Comparison of ENCODE assay signal across 8 cellular contexts in the genomic region with DNA sequence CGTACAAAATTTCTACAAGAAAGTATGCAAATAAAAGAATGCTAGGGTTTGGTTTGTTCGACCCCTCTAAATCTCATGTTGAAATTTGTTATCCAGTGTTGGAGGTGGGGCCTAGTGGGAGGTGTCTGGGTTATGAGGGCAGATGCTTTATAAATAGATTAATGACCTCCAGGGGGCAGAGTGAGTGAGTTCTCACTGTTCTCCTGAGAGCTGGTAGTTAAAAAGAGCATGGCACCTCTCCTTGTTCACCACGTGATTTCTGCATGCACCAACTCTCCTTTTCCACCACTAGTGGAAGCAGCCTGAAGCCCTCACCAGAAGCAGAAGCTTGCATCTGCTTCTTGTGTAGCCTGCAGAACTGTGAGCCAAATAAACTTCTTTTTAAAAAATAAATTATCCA. TPM values are rescaled to one million over a fixed set of nuclear protein-coding genes. Genes with fewer than 3 reads are reported as not detected.
DNase-seq lines count a peak whose midpoint lies in the region; ATAC-seq, FAIRE-seq and TF ChIP-seq lines count a peak whose summit lies in the region.

No MANE protein-coding gene starts in this region.

- no peak overlapping the region for H2AFZ ChIP-seq in hepatocyte

- H3K27ac ChIP-seq in hepatocyte = no peak overlapping the region
- no peak overlapping the region for H3K27ac ChIP-seq in uterus

- FAIRE-seq in frontal cortex (lab: Jason Lieb, UNC) = no peak

- WGBS in hepatocyte (ENCODE audit: low lambda C conversion rate, missing lambda C conversion rate) = 80% methylated on average over 3 of the region's 3 CpGs

- H3K4me1 ChIP-seq in hepatocyte (ENCODE audit: insufficient read depth) (peaks cover 4% of the 10 kb centered on the region), uterus (no peaks in the 10 kb centered on the region)

- H4K20me1 ChIP-seq in hepatocyte (ENCODE audit: insufficient read depth, poor library complexity, severe bottlenecking) = no peaks in the 10 kb centered on the region

- no peak for TF ChIP-seq POLR2A in uterus (IDR thresholded peaks at IDR 0.05)

- intact Hi-C loops in uterus (cut with DNase I; ENCODE audit: low total_unique reads) = no loop called here

- ATAC-seq in GM21390 (IDR thresholded peaks at IDR 0.05; ENCODE audit: unreplicated experiment) = peak; percentile 64
- peak; percentile 62 for ATAC-seq in HG03521 (IDR thresholded peaks at IDR 0.05; ENCODE audit: unreplicated experiment)
- ATAC-seq in HG03045 (IDR thresholded peaks at IDR 0.05; ENCODE audit: unreplicated experiment) = no peak

- DNase-seq in GM06990 (ENCODE audit: extremely low read depth, insufficient read length) = peak; percentile 16
- peak; percentile 78 for DNase-seq in RPMI8226
- peak; percentile 19 for DNase-seq in hepatocyte (ENCODE audit: low spot score)
- DNase-seq in frontal cortex (ENCODE audit: low spot score in 2 of 2) = no peak
- no peak for DNase-seq in uterus

- H3K9me2 ChIP-seq in hepatocyte (replicated peaks; ENCODE audit: insufficient read depth) = no peaks in the 10 kb centered on the region

- no peak overlapping the region for H3K4me3 ChIP-seq in GM06990 (replicated peaks; ENCODE audit: low read depth, low read length)
- H3K4me3 ChIP-seq in hepatocyte = no peak overlapping the region
- H3K4me3 ChIP-seq in uterus = no peak overlapping the region

- no peaks in the 10 kb centered on the region for H3K27me3 ChIP-seq in GM06990 (replicated peaks; ENCODE audit: control insufficient read depth, insufficient read depth, low read length)
- H3K27me3 ChIP-seq in hepatocyte = no peaks in the 10 kb centered on the region
- no peaks in the 10 kb centered on the region for H3K27me3 ChIP-seq in uterus

- TF ChIP-seq CTCF in GM06990 (IDR thresholded peaks at IDR 0.05; ENCODE audit: insufficient read depth, low read length, poor library complexity, severe bottlenecking) (peak; percentile 43), hepatocyte (IDR thresholded peaks at IDR 0.05; ENCODE audit: poor library complexity) (peak; percentile 10), uterus (IDR thresholded peaks at IDR 0.05) (no peak)

- H3K9me3 ChIP-seq in hepatocyte (ENCODE audit: low read depth) = no peaks in the 10 kb centered on the region
- no peaks in the 10 kb centered on the region for H3K9me3 ChIP-seq in uterus

- H3K36me3 ChIP-seq in GM06990 (ENCODE audit: control insufficient read depth, insufficient read depth, low read length) (no peaks in the 10 kb centered on the region), hepatocyte (replicated peaks; ENCODE audit: insufficient read depth, low read depth) (no peaks in the 10 kb centered on the region), uterus (no peaks in the 10 kb centered on the region)

- no peak overlapping the region for H3K4me2 ChIP-seq in hepatocyte

- no peaks in the 10 kb centered on the region for H3K79me2 ChIP-seq in hepatocyte

RNA-seq across cellular contexts. Expression of a gene that starts 50.4 kb away (rescaled TPM):
- not detected in 2 replicates for total RNA-seq in hepatocyte
- polyA plus RNA-seq in hepatocyte = not detected in 2 replicates
- not detected for total RNA-seq in frontal cortex
- not detected for total RNA-seq in uterus

Comparison
In these comparisons a context has a peak if more than half of its experiments do, and no peak if none do; other contexts are left out.
1. DNase-seq: peak in GM06990 (single experiment), RPMI8226 (single experiment) and hepatocyte (single experiment); none in frontal cortex (0 of 2) and uterus (0 of 2).
2. CTCF ChIP-seq: peak in GM06990 (single experiment) and hepatocyte (single experiment); none in uterus (0 of 4).